ENCODE assay signal across 14 cellular contexts in genomic region chr5:147522435-147522834, GRCh38. TPM values are rescaled to one million over a fixed set of nuclear protein-coding genes. Genes with fewer than 3 reads are reported as not detected.
A peak's percentile ranks its signal among the peaks of the same experiment; 100 is the strongest.
DNase-seq lines count a peak whose midpoint lies in the region; ATAC-seq and TF ChIP-seq lines count a peak whose summit lies in the region.
"Had no signal": no experiment of that assay in that cellular context is flagged by ENCODE, and none has a peak within 500 bp of the region (broad histone marks: within the 10 kb centered on the region; RNA-seq: fewer than 3 reads in every experiment).

No MANE protein-coding gene starts in this region.

- ATAC-seq in IMR-90 (ENCODE audit: low read depth) (peak; percentile 42; the same call in 1 of the 2 replicates), RWPE2 (ENCODE audit: low read depth) (peak; percentile 90), GM21381 (IDR thresholded peaks at IDR 0.05; ENCODE audit: unreplicated experiment) (no peak), left ventricle myocardium superior (no peak)
- ATAC-seq: activated CD4-positive, alpha-beta T cell treated with anti-CD3 and anti-CD28 coated beads for 36 hours; left colon had no signal

- H4K91ac ChIP-seq in IMR-90 (ENCODE audit: insufficient read depth, low read depth, low read length), result no peak overlapping the region

- no peak overlapping the region for H3K56ac ChIP-seq in IMR-90 (ENCODE audit: extremely low read depth, insufficient read depth, low read length)

- H2BK15ac ChIP-seq in IMR-90 (ENCODE audit: low read depth, low read length), result no peak overlapping the region

- CTCF ChIA-PET in IMR-90 (lab: Yijun Ruan, JAX), result interaction anchor here (1.3 kb wide), 1 partner anchor 56 kb away, joined by 3 read pairs; no protein-coding TSS in a partner anchor

- no peak overlapping the region for H3K18ac ChIP-seq in IMR-90 (ENCODE audit: low read depth, low read length)

- H2AFZ ChIP-seq in IMR-90 (replicated peaks; ENCODE audit: low read length, poor library complexity) (no peak overlapping the region), osteoblast (ENCODE audit: low read length) (no peak overlapping the region)

- WGBS in IMR-90 (ENCODE audit: extremely low coverage in 2 of 2, insufficient read length in 1 of 2), 2 experiments, result 40% methylated on average over 1 of the region's 3 CpGs; no CpG with 5 or more reads in 1 of the 2 experiments

- H3K27ac ChIP-seq in IMR-90 (ENCODE audit: insufficient read depth, low read length), result no peak overlapping the region
- H3K27ac ChIP-seq in RWPE2 (ENCODE audit: poor library complexity, severe bottlenecking), result no peak overlapping the region
- H3K27ac ChIP-seq in osteoblast (ENCODE audit: low read depth, low read length), result no peak overlapping the region

- H3K79me2 ChIP-seq in osteoblast (ENCODE audit: insufficient read depth, low read length), result no peaks in the 10 kb centered on the region

- POLR2A ChIA-PET in IMR-90 (lab: Charles Lee; ENCODE audit: unreplicated experiment), result no interaction called here

- TF ChIP-seq CTCF in IMR-90 (conservative IDR thresholded peaks at IDR 0.05; ENCODE audit: low read depth, low read length), result no peak
- TF ChIP-seq CTCF in RWPE2 (IDR thresholded peaks at IDR 0.05; ENCODE audit: poor library complexity, severe bottlenecking), result no peak
- TF ChIP-seq CTCF in fibroblast of the aortic adventitia (IDR thresholded peaks at IDR 0.05; ENCODE audit: insufficient read depth, low read length), result no peak
- TF ChIP-seq CTCF in osteoblast (IDR thresholded peaks at IDR 0.05; ENCODE audit: extremely low read depth, low read depth, low read length), result no peak

- peak; percentile 48 for DNase-seq in D341Med (ENCODE audit: low spot score)
- peak; percentile 83 for DNase-seq in IMR-90
- no peak for DNase-seq in RWPE2 (ENCODE audit: low spot score)
- peak; percentile 52 for DNase-seq in fibroblast of the aortic adventitia (ENCODE audit: low read depth)
- DNase-seq in osteoblast (ENCODE audit: insufficient read length, low spot score, missing footprints), result no peak
- DNase-seq in head of caudate nucleus, result no peak
- DNase-seq in left ventricle myocardium superior, result no peak
- DNase-seq: activated CD4-positive, alpha-beta T cell treated with anti-CD3 and anti-CD28 coated beads for 36 hours; activated naive CD8-positive, alpha-beta T cell treated with anti-CD3 and anti-CD28 coated beads for 36 hours; activated T-cell treated with anti-CD3 and anti-CD28 coated beads, Interleukin-2, amount 50 U/mL, for 1 hour; left colon; MV-4-11; RPMI8226 had no signal

- H2BK120ac ChIP-seq in IMR-90 (ENCODE audit: low read depth, low read length), result no peak overlapping the region

- H4K5ac ChIP-seq in IMR-90 (ENCODE audit: low read depth, low read length), result no peak overlapping the region

- no peak overlapping the region for H4K8ac ChIP-seq in IMR-90 (ENCODE audit: low read depth in 2 of 2, low read length in 2 of 2)

- dilution Hi-C loops in IMR-90 (cut with HindIII; ENCODE audit: low sequenced_read_pairs, unreplicated experiment), result no loop called here

- no peak overlapping the region for H3K14ac ChIP-seq in IMR-90 (replicated peaks; ENCODE audit: low read depth, low read length)

- no peaks in the 10 kb centered on the region for H3K79me1 ChIP-seq in IMR-90 (ENCODE audit: low read depth in 1 of 2, low read length in 2 of 2)

- no peak overlapping the region for H3K9ac ChIP-seq in IMR-90 (ENCODE audit: low read depth, low read length)

- no peak overlapping the region for H2AK9ac ChIP-seq in IMR-90 (replicated peaks; ENCODE audit: low read depth, low read length, poor library complexity)

- BruUV-seq in IMR-90 (replicated peaks; lab: Mats Ljungman, UMichigan), result no TSS peak

- H4K20me1 ChIP-seq in IMR-90 (ENCODE audit: insufficient read depth, low read length) (no peaks in the 10 kb centered on the region), osteoblast (ENCODE audit: insufficient read depth, low read length) (no peaks in the 10 kb centered on the region)

- no peaks in the 10 kb centered on the region for H3K27me3 ChIP-seq in IMR-90 (ENCODE audit: control insufficient read depth, insufficient read depth, low read length)
- H3K27me3 ChIP-seq in RWPE2 (ENCODE audit: insufficient read depth, poor library complexity, severe bottlenecking), result no peaks in the 10 kb centered on the region
- no peaks in the 10 kb centered on the region for H3K27me3 ChIP-seq in osteoblast (ENCODE audit: insufficient read depth, low read length)

- no peak for TF ChIP-seq POLR2A in IMR-90 (IDR thresholded peaks at IDR 0.05; ENCODE audit: low read depth, low read length)

- H2AK5ac ChIP-seq in IMR-90 (ENCODE audit: low read depth, low read length), result no peak overlapping the region

- TF ChIP-seq RAD21 in IMR-90 (IDR thresholded peaks at IDR 0.05; ENCODE audit: low read length), result no peak

- peak overlapping the region; percentile 45 for H2BK5ac ChIP-seq in IMR-90 (ENCODE audit: low read depth, low read length, poor library complexity, severe bottlenecking)

- H3K4me1 ChIP-seq in IMR-90 (ENCODE audit: control insufficient read depth, insufficient read depth, low read length) (no peaks in the 10 kb centered on the region), RWPE2 (ENCODE audit: insufficient read depth, poor library complexity, severe bottlenecking) (peaks cover 4% of the 10 kb centered on the region), osteoblast (ENCODE audit: insufficient read depth, low read length) (no peaks in the 10 kb centered on the region)

- no peak overlapping the region for H3K4me3 ChIP-seq in IMR-90 (ENCODE audit: insufficient read depth, low read depth, low read length)
- H3K4me3 ChIP-seq in RWPE2 (ENCODE audit: severe bottlenecking), result no peak overlapping the region
- no peak overlapping the region for H3K4me3 ChIP-seq in fibroblast of the aortic adventitia (ENCODE audit: low read depth, low read length)
- no peak overlapping the region for H3K4me3 ChIP-seq in osteoblast (ENCODE audit: insufficient read depth, low read length)

- H3K23ac ChIP-seq in IMR-90 (ENCODE audit: low read depth, low read length), result no peak overlapping the region

- H3K4me2 ChIP-seq in IMR-90 (ENCODE audit: low read depth, low read length) (no peak overlapping the region), osteoblast (ENCODE audit: insufficient read depth, low read length) (no peak overlapping the region)

- no peaks in the 10 kb centered on the region for H3K36me3 ChIP-seq in IMR-90 (ENCODE audit: control insufficient read depth, insufficient read depth, low read length)
- H3K36me3 ChIP-seq in RWPE2 (ENCODE audit: low read depth), result no peaks in the 10 kb centered on the region
- H3K36me3 ChIP-seq in osteoblast (ENCODE audit: insufficient read depth, low read length), result no peaks in the 10 kb centered on the region

- H3K9me1 ChIP-seq in IMR-90 (ENCODE audit: insufficient read depth, low read length), result no peaks in the 10 kb centered on the region

- in situ Hi-C loops in IMR-90 (cut with MboI; ENCODE audit: low sequenced_read_pairs), result no loop called here

- 0 out of 2 replicates have a peak overlapping the region, but pooled peaks have one; percentile 32 for H2BK20ac ChIP-seq in IMR-90 (ENCODE audit: low read depth, low read length)

- H3K4ac ChIP-seq in IMR-90 (ENCODE audit: low read depth, low read length), result no peak overlapping the region

- H3K9me3 ChIP-seq in IMR-90 (ENCODE audit: control insufficient read depth, insufficient read depth, low read length) (no peaks in the 10 kb centered on the region), RWPE2 (ENCODE audit: severe bottlenecking) (no peaks in the 10 kb centered on the region), osteoblast (ENCODE audit: low read depth, low read length) (no peaks in the 10 kb centered on the region)

- intact Hi-C loops in IMR-90 (cut with micrococcal nuclease), result no loop called here
- intact Hi-C loops in head of caudate nucleus (cut with DNase I), result no loop called here
- intact Hi-C loops in left ventricle myocardium superior (cut with micrococcal nuclease), result no loop called here

TF ChIP-seq in IMR-90, 13 proteins besides CTCF, POLR2A, EP300 and RAD21:
- TF ChIP-seq MXI1 (IDR thresholded peaks at IDR 0.05; ENCODE audit: borderline replicate concordance, low read depth, low read length) (no peak), RFX5 (IDR thresholded peaks at IDR 0.05; ENCODE audit: low read depth, low read length) (no peak), ELK1 (IDR thresholded peaks at IDR 0.05; ENCODE audit: borderline replicate concordance, low read depth, low read length) (no peak), FOS (IDR thresholded peaks at IDR 0.05; ENCODE audit: low read depth, low read length) (no peak), CHD1 (IDR thresholded peaks at IDR 0.05; ENCODE audit: low read depth, low read length) (no peak), CEBPB (IDR thresholded peaks at IDR 0.05; ENCODE audit: low read depth, low read length) (no peak), MAZ (IDR thresholded peaks at IDR 0.05; ENCODE audit: borderline replicate concordance, low read depth, low read length) (no peak)

RNA-seq across cellular contexts. Expression of gene DPYSL3, which starts 12.6 kb away (rescaled TPM):
- total RNA-seq in IMR-90 (2012; rRNA removed), result 46.1 and 50.2 TPM in 2 replicates
- polyA plus RNA-seq in IMR-90 (2012; rRNA removed), result 60.9 and 66.4 TPM in 2 replicates
- 31.1 and 32.6 TPM in 2 replicates for polyA plus RNA-seq in IMR-90 (2012; cell fraction: cytosol; rRNA removed)
- polyA plus RNA-seq in IMR-90 (2012; cell fraction: nucleus; rRNA removed; ENCODE audit: low replicate concordance), result 34.6 and 103 TPM in 2 replicates
- 89.6 and 157 TPM in 2 replicates for total RNA-seq in fibroblast of the aortic adventitia (ENCODE audit: low replicate concordance)
- 80.4 and 119 TPM in 2 replicates for total RNA-seq in osteoblast
- 19.5 TPM for total RNA-seq in left ventricle myocardium superior

Comparison
In these comparisons a context has a peak if more than half of its experiments do, and no peak if none do; other contexts are left out.
1. DNase-seq: peak in D341Med (single experiment), IMR-90 (single experiment) and fibroblast of the aortic adventitia (single experiment); none in RWPE2 (single experiment), osteoblast (single experiment), head of caudate nucleus (0 of 42) and left ventricle myocardium superior (single experiment).
2. ATAC-seq: peak in IMR-90 (single experiment) and RWPE2 (single experiment); none in GM21381 (single experiment) and left ventricle myocardium superior (single experiment).